Comparison of ENCODE assay signal across 14 cellular contexts in the genomic region with DNA sequence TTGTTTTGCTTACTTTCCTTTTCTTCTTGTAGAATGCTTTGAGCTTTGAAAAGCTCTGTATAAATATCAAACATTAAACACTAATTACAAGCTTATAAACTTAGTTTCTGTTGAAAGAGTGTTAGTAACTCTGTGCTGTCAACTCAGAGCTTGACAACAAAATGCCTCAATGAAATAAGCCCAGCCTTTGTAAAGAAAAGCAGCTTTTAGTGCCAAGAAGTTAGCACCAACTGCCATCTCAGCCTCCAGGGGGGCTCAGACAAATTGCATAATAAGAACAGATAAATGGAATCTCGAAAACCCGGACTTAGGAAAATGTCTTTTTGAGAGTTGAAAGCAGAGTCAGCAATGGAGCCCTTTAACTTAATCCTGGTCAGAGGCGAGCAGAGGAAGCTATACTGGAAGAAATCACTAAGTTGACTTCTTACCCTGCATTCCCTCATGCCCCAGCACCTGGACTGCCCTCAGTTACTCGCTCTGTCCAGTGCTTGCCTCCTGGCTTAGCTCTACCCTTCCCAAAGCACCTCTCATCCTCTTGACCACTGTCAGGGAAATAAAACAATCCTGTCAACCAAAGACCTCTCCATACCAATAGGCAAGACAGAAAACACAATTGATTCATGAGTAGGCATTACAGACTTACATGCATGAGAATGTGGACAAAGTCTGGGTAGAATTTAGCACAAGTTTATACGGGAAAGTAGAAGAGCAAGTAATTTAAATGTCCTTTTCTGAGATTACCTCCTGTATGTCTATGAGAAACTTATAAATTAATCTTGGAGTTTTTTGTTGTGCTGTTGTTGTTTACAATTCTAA.
A peak's percentile ranks its signal among the peaks of the same experiment; 100 is the strongest.
DNase-seq lines count a peak whose midpoint lies in the region; ATAC-seq and TF ChIP-seq lines count a peak whose summit lies in the region.
"Had no signal": no experiment of that assay in that cellular context is flagged by ENCODE, and none has a peak within 500 bp of the region (broad histone marks: within the 10 kb centered on the region; RNA-seq: fewer than 3 reads in every experiment).

No MANE protein-coding gene starts in this region.

- DNase-seq in NCI-H1048 (lab: John Stamatoyannopoulos, UW) (peak; percentile 14), medulla oblongata (ENCODE audit: extremely low spot score) (peak; percentile 46), substantia nigra (lab: John Stamatoyannopoulos, UW) (peak in 2 of 49 donors; percentile 8 to 21), ecto neural progenitor cell (ENCODE audit: low spot score) (no peak), natural killer cell (no peak)
- DNase-seq: NCI-H1092; NCI-H187; NCI-H345; NCI-H526 treated with DMSO at 0.1 percent for 48 hours; NK-92 treated with Interleukin-12 subunit alpha and Interleukin-12 subunit beta, amount 100 ng/mL, for 24 hours had no signal

- intact Hi-C loops in natural killer cell (cut with micrococcal nuclease) = no loop called here

- H3K4me3 Mint-ChIP-seq in brain (peak overlapping the region in 4 of 5 experiments; percentile 3 to 36 (median 8)), natural killer cell (no peak overlapping the region)
- H3K4me3 Mint-ChIP-seq: CD14-positive monocyte had no signal

- H3K36me3 Mint-ChIP-seq in brain = peaks cover 17% of the 10 kb centered on the region
- peaks cover 6% of the 10 kb centered on the region for H3K36me3 Mint-ChIP-seq in natural killer cell
- H3K36me3 Mint-ChIP-seq: CD14-positive monocyte had no signal

- no peaks in the 10 kb centered on the region for H3K27me3 Mint-ChIP-seq in brain
- H3K27me3 Mint-ChIP-seq in natural killer cell (ENCODE audit: low read depth in 2 of 2) = peaks cover 6 to 23% of the 10 kb centered on the region in 2 donors

- TF ChIP-seq CTCF in brain (conservative IDR thresholded peaks at IDR 0.05) (no peak), natural killer cell (IDR thresholded peaks at IDR 0.05) (no peak)

- peak overlapping the region; percentile 81 for H3K27ac ChIP-seq in substantia nigra (ENCODE audit: low read depth, low read length, poor library complexity, severe bottlenecking)
- H3K27ac ChIP-seq: KMS-11 had no signal

- H3K9me3 Mint-ChIP-seq in brain = peaks cover 18 to 30% (median 25%) of the 10 kb centered on the region in 5 experiments
- H3K9me3 Mint-ChIP-seq in natural killer cell = peaks cover 4 to 5% of the 10 kb centered on the region in 2 donors

- H3K4me1 Mint-ChIP-seq in brain (peaks cover 61% of the 10 kb centered on the region), natural killer cell (no peaks in the 10 kb centered on the region)

- H3K27ac Mint-ChIP-seq in brain (peak overlapping the region in 2 of 5 experiments; percentile 6 to 98), natural killer cell (no peak overlapping the region)
- H3K27ac Mint-ChIP-seq: CD14-positive monocyte had no signal

- ATAC-seq in HG02970 (IDR thresholded peaks at IDR 0.05; ENCODE audit: low FRiP score, unreplicated experiment) = no peak
- ATAC-seq in natural killer cell = no peak

Comparison
In these comparisons a context has a peak if more than half of its experiments do, and no peak if none do; other contexts are left out.
1. DNase-seq: peak in NCI-H1048 (single experiment) and medulla oblongata (single experiment); none in ecto neural progenitor cell (single experiment) and natural killer cell (single experiment).